ENCODE assay signal across 22 cellular contexts in genomic region chr1:94654919-94655318, GRCh38.
"Had no signal": no experiment of that assay in that cellular context is flagged by ENCODE, and none has a peak within 500 bp of the region (broad histone marks: within the 10 kb centered on the region; RNA-seq: fewer than 3 reads in every experiment).

No MANE protein-coding gene starts in this region.

- H3K4me3 ChIP-seq: body of pancreas, esophagus squamous epithelium, gastrocnemius medialis, psoas muscle, right atrium auricular region, thoracic aorta, upper lobe of right lung had no signal

- H3K27me3 ChIP-seq: body of pancreas, esophagus squamous epithelium, gastrocnemius medialis, right atrium auricular region, upper lobe of right lung had no signal

- FAIRE-seq: endothelial cell of umbilical vein had no signal

- DNase-seq: activated CD4-positive, alpha-beta T cell treated with anti-CD3 and anti-CD28 coated beads, Interleukin-2, amount 50 U/mL, for 1 hour; activated CD4-positive, CD25-positive, alpha-beta regulatory T cell treated with anti-CD3 and anti-CD28 coated beads, Interleukin-2, amount 50 U/mL, for 72 hours; activated CD8-positive, alpha-beta T cell treated with anti-CD3 and anti-CD28 coated beads, Interleukin-2, amount 10 ng/mL, durations not matched to agents 7 days and 5 days; activated gamma-delta T cell treated with Interleukin-2 at 50 U/mL for 16 hours; activated T-cell treated with anti-CD3 and anti-CD28 coated beads, Interleukin-2, amount 50 U/mL, for 1 hour; anterior cingulate cortex; body of pancreas; caudate nucleus; dermis blood vessel endothelial cell; effector CD8-positive, alpha-beta T cell; esophagus squamous epithelium; gastrocnemius medialis; hypothalamus; left ventricle myocardium superior; naive B cell; psoas muscle; stimulated activated CD4-positive, alpha-beta T cell treated with anti-CD3 and anti-CD28 coated beads, Interleukin-4, amount 100 ng/mL, for 24 hours; stimulated activated naive CD4-positive, alpha-beta T cell treated with Interleukin-2 at 50 U/mL for 16 hours; upper lobe of right lung had no signal

- H3K27ac ChIP-seq: esophagus squamous epithelium, gastrocnemius medialis, psoas muscle, upper lobe of right lung had no signal

- H3K4me1 ChIP-seq: gastrocnemius medialis, psoas muscle, upper lobe of right lung had no signal

- ATAC-seq: activated CD8-positive, alpha-beta T cell treated with anti-CD3 and anti-CD28 coated beads, Interleukin-2, amount 10 ng/mL, durations not matched to agents 7 days and 5 days; gastrocnemius medialis; left ventricle myocardium superior; psoas muscle; upper lobe of right lung had no signal

- H3K36me3 ChIP-seq: esophagus squamous epithelium, gastrocnemius medialis, right atrium auricular region, thoracic aorta, upper lobe of right lung had no signal

- H3K9me3 ChIP-seq: body of pancreas, esophagus squamous epithelium, gastrocnemius medialis, psoas muscle, right atrium auricular region, thoracic aorta, upper lobe of right lung had no signal
